In genomic region chr3:143430582-143430981, GRCh38 we compare ENCODE assay signal across 1 cellular context.
A peak's percentile ranks its signal among the peaks of the same experiment; 100 is the strongest.
TF ChIP-seq lines count a peak whose summit lies in the region.

No MANE protein-coding gene starts in this region.

TF ChIP-seq in HepG2, 621 proteins besides CTCF, POLR2A, EP300 and RAD21 (continued from another document):
- TF ChIP-seq SAFB2 (CRISPR knock-in tag; IDR thresholded peaks at IDR 0.05; ENCODE audit: borderline replicate concordance, low read depth) (no peak), ZNF143 (CRISPR knock-in tag; IDR thresholded peaks at IDR 0.05) (no peak), ZNF563 (CRISPR knock-in tag; IDR thresholded peaks at IDR 0.05) (no peak), SNRNP70 (IDR thresholded peaks at IDR 0.05; ENCODE audit: low read depth, low read length) (no peak), ATM (IDR thresholded peaks at IDR 0.05; ENCODE audit: borderline replicate concordance) (no peak), ZMYM3 (CRISPR knock-in tag; IDR thresholded peaks at IDR 0.05) (no peak)
- TF ChIP-seq, protein P1, sequence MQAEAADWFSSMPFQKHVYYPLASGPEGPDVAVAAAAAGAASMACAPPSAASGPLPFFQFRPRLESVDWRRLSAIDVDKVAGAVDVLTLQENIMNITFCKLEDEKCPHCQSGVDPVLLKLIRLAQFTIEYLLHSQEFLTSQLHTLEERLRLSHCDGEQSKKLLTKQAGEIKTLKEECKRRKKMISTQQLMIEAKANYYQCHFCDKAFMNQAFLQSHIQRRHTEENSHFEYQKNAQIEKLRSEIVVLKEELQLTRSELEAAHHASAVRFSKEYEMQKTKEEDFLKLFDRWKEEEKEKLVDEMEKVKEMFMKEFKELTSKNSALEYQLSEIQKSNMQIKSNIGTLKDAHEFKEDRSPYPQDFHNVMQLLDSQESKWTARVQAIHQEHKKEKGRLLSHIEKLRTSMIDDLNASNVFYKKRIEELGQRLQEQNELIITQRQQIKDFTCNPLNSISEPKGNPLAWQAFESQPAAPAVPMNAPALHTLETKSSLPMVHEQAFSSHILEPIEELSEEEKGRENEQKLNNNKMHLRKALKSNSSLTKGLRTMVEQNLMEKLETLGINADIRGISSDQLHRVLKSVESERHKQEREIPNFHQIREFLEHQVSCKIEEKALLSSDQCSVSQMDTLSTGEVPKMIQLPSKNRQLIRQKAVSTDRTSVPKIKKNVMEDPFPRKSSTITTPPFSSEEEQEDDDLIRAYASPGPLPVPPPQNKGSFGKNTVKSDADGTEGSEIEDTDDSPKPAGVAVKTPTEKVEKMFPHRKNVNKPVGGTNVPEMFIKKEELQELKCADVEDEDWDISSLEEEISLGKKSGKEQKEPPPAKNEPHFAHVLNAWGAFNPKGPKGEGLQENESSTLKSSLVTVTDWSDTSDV (CRISPR knock-in tag; IDR thresholded peaks at IDR 0.05): no peak
- TF ChIP-seq, protein P2, sequence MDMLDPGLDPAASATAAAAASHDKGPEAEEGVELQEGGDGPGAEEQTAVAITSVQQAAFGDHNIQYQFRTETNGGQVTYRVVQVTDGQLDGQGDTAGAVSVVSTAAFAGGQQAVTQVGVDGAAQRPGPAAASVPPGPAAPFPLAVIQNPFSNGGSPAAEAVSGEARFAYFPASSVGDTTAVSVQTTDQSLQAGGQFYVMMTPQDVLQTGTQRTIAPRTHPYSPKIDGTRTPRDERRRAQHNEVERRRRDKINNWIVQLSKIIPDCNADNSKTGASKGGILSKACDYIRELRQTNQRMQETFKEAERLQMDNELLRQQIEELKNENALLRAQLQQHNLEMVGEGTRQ (IDR thresholded peaks at IDR 0.05; ENCODE audit: low read depth, low read length): peak; percentile 62
- TF ChIP-seq, protein P2 (CRISPR knock-in tag; IDR thresholded peaks at IDR 0.05; ENCODE audit: borderline replicate concordance): no peak
TF ChIP-seq in HepG2: peak in this region for 2.
